ENCODE assay signal across 1 cellular context in the genomic region with DNA sequence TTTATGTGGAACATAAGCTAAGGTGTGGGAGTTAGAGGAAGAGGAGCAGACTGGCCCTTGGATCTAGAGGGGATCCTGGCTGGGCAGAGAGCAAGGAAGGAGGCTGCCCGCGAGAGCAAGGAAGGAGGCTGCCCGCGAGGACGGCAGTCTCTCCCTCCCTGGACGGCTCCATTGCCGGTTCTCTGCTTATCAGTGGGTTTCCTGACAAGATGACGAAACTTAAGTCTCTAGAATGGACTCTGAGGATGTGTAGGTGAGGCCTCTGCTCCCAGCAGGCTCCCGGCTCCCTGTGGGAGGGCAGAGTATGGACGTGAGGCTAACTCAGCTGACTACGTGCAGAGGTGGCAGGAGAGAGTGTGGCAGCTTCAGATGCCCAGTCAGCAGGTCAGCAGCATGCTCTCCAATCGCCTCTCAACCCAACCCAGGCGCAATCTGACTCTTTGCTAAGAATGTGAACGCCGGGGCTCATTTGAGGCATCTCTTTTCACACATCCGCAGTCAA.
TF ChIP-seq lines count a peak whose summit lies in the region.

No MANE protein-coding gene starts in this region.

TF ChIP-seq in IMR-90, 13 proteins besides CTCF, POLR2A, EP300 and RAD21:
- TF ChIP-seq, protein P1, sequence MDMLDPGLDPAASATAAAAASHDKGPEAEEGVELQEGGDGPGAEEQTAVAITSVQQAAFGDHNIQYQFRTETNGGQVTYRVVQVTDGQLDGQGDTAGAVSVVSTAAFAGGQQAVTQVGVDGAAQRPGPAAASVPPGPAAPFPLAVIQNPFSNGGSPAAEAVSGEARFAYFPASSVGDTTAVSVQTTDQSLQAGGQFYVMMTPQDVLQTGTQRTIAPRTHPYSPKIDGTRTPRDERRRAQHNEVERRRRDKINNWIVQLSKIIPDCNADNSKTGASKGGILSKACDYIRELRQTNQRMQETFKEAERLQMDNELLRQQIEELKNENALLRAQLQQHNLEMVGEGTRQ (IDR thresholded peaks at IDR 0.05; ENCODE audit: low read depth, low read length), result no peak
- no peak for TF ChIP-seq MAZ (IDR thresholded peaks at IDR 0.05; ENCODE audit: borderline replicate concordance, low read depth, low read length)
- no peak for TF ChIP-seq CEBPB (IDR thresholded peaks at IDR 0.05; ENCODE audit: low read depth, low read length)
- no peak for TF ChIP-seq SMC3 (IDR thresholded peaks at IDR 0.05; ENCODE audit: low read depth, low read length)
- no peak for TF ChIP-seq MAFK (IDR thresholded peaks at IDR 0.05; ENCODE audit: low read depth, low read length)
- TF ChIP-seq, protein P2, sequence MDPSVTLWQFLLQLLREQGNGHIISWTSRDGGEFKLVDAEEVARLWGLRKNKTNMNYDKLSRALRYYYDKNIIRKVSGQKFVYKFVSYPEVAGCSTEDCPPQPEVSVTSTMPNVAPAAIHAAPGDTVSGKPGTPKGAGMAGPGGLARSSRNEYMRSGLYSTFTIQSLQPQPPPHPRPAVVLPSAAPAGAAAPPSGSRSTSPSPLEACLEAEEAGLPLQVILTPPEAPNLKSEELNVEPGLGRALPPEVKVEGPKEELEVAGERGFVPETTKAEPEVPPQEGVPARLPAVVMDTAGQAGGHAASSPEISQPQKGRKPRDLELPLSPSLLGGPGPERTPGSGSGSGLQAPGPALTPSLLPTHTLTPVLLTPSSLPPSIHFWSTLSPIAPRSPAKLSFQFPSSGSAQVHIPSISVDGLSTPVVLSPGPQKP (IDR thresholded peaks at IDR 0.05; ENCODE audit: borderline replicate concordance, low read depth, low read length), result no peak
- TF ChIP-seq MXI1 (IDR thresholded peaks at IDR 0.05; ENCODE audit: borderline replicate concordance, low read depth, low read length), result no peak
- no peak for TF ChIP-seq RFX5 (IDR thresholded peaks at IDR 0.05; ENCODE audit: low read depth, low read length)
- TF ChIP-seq BHLHE40 (IDR thresholded peaks at IDR 0.05; ENCODE audit: low read depth, low read length), result no peak
- TF ChIP-seq NFE2L2 (IDR thresholded peaks at IDR 0.05; ENCODE audit: low read depth, low read length), result no peak
- no peak for TF ChIP-seq RCOR1 (IDR thresholded peaks at IDR 0.05; ENCODE audit: insufficient replicate concordance, low read length)
- TF ChIP-seq FOS (IDR thresholded peaks at IDR 0.05; ENCODE audit: low read depth, low read length), result no peak
- TF ChIP-seq CHD1 (IDR thresholded peaks at IDR 0.05; ENCODE audit: low read depth, low read length), result no peak
